19 cellular contexts compared by ENCODE assay signal in genomic region chr2:102101844-102102635, GRCh38.
"Had no signal": no experiment of that assay in that cellular context is flagged by ENCODE, and none has a peak within 500 bp of the region (broad histone marks: within the 10 kb centered on the region; RNA-seq: fewer than 3 reads in every experiment).

No MANE protein-coding gene starts in this region.

- H3K27ac ChIP-seq: adrenal gland, prostate gland, thyroid gland, uterus had no signal

- H3K27me3 ChIP-seq: adrenal gland, thyroid gland, uterus had no signal

- H3K4me3 Mint-ChIP-seq: activated CD8-positive, alpha-beta memory T cell treated with anti-CD3 and anti-CD28 coated beads, Interleukin-2, amount 10 ng/mL, durations not matched to agents 7 days and 5 days; activated naive CD4-positive, alpha-beta T cell treated with anti-CD3 and anti-CD28 coated beads, Interleukin-2, amount 50 U/mL, for 24 hours; activated T-cell treated with anti-CD3 and anti-CD28 coated beads, Interleukin-2, amount 50 U/mL, for 4 hours; nephron progenitor cell; stimulated activated effector memory CD8-positive, alpha-beta T cell treated with anti-CD3 and anti-CD28 coated beads, Interleukin-12 subunit alpha, Interleukin-12 subunit beta, amount 100 ng/mL, for 72 hours had no signal

- H3K27ac Mint-ChIP-seq: activated CD8-positive, alpha-beta memory T cell treated with anti-CD3 and anti-CD28 coated beads, Interleukin-2, amount 10 ng/mL, durations not matched to agents 7 days and 5 days; activated naive CD4-positive, alpha-beta T cell treated with anti-CD3 and anti-CD28 coated beads, Interleukin-2, amount 50 U/mL, for 24 hours; nephron progenitor cell; stimulated activated effector memory CD8-positive, alpha-beta T cell treated with anti-CD3 and anti-CD28 coated beads, Interleukin-12 subunit alpha, Interleukin-12 subunit beta, amount 100 ng/mL, for 72 hours had no signal

- H3K4me1 ChIP-seq: prostate gland, uterus had no signal

- H3K9me3 ChIP-seq: adrenal gland, prostate gland, thyroid gland, uterus had no signal

- H3K27me3 Mint-ChIP-seq: activated naive CD4-positive, alpha-beta T cell treated with anti-CD3 and anti-CD28 coated beads, Interleukin-2, amount 50 U/mL, for 24 hours had no signal

- H3K4me3 ChIP-seq: adrenal gland, prostate gland, thyroid gland, uterus had no signal

- H3K9me3 Mint-ChIP-seq: activated naive CD4-positive, alpha-beta T cell treated with anti-CD3 and anti-CD28 coated beads, Interleukin-2, amount 50 U/mL, for 24 hours had no signal

- DNase-seq: activated CD4-positive, alpha-beta T cell treated with anti-CD3 and anti-CD28 coated beads, Interleukin-2, amount 50 U/mL, for 4 hours; activated CD4-positive, CD25-positive, alpha-beta regulatory T cell treated with anti-CD3 and anti-CD28 coated beads, Interleukin-2, amount 50 U/mL, for 72 hours; activated CD8-positive, alpha-beta memory T cell treated with anti-CD3 and anti-CD28 coated beads, Interleukin-2, amount 10 ng/mL, durations not matched to agents 7 days and 5 days; activated effector memory CD4-positive, alpha-beta T cell treated with Interleukin-2 at 50 U/mL for 16 hours; activated T-cell treated with anti-CD3 and anti-CD28 coated beads, Interleukin-2, amount 50 U/mL, for 4 hours; adrenal gland; caudate nucleus; kidney glomerular epithelial cell; nephron progenitor cell; occipital lobe; thyroid gland; uterus had no signal

- FAIRE-seq: colon, endometrium had no signal

- H3K36me3 ChIP-seq: adrenal gland, prostate gland, thyroid gland, uterus had no signal

- ATAC-seq: activated CD8-positive, alpha-beta memory T cell treated with anti-CD3 and anti-CD28 coated beads, Interleukin-2, amount 10 ng/mL, durations not matched to agents 7 days and 5 days; activated T-cell treated with anti-CD3 and anti-CD28 coated beads, Interleukin-2, amount 50 U/mL, for 4 hours; esophagus mucosa; SK-N-SH treated with all-trans-retinoic acid at 6 μM for 48 hours; stimulated activated effector memory CD8-positive, alpha-beta T cell treated with anti-CD3 and anti-CD28 coated beads, Interleukin-12 subunit alpha, Interleukin-12 subunit beta, amount 100 ng/mL, for 72 hours had no signal
